Comparison of ENCODE assay signal across 12 cellular contexts in the genomic region with DNA sequence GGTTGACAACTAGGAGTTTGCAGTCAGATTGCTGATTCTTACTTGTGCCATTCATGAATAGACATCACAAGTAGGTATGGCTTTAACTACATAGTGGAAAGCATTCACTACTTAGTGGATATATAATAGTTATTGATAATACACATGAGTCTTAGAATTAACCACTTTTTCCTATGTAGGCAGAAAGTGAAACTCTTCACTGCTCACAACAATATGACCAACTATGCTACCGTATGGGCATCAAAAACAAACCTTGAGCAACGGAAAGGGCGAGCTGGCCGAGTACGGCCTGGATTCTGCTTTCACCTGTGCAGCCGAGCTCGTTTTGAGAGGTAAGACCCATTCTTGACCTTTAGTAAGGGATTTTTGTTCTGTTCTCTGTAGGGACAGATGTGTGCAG.
"Had no signal": no experiment of that assay in that cellular context is flagged by ENCODE, and none has a peak within 500 bp of the region (broad histone marks: within the 10 kb centered on the region; RNA-seq: fewer than 3 reads in every experiment).

No MANE protein-coding gene starts in this region.

- DNase-seq: activated B cell treated with CpG ODN at 0.5 μM for 24 hours; activated effector memory CD4-positive, alpha-beta T cell treated with anti-CD3 and anti-CD28 coated beads, Interleukin-2, amount 50 U/mL, for 16 hours; adrenal gland; kidney; SHP77 treated with DMSO at 0.1 percent for 48 hours; sigmoid colon; SK-N-SH; T-helper 9 cell; testis had no signal

- H3K4me1 Mint-ChIP-seq: activated B cell treated with CpG ODN at 0.5 μM for 24 hours had no signal

- H3K27me3 Mint-ChIP-seq: activated B cell treated with CpG ODN at 0.5 μM for 24 hours; natural killer cell treated with Interleukin-12 subunit alpha and Interleukin-12 subunit beta and Interleukin-15 and Interleukin-18, amount 100 ng/mL, for 72 hours; type B pancreatic cell had no signal

- H3K9me3 Mint-ChIP-seq: activated B cell treated with CpG ODN at 0.5 μM for 24 hours; natural killer cell treated with Interleukin-12 subunit alpha and Interleukin-12 subunit beta and Interleukin-15 and Interleukin-18, amount 100 ng/mL, for 72 hours; type B pancreatic cell had no signal

- ATAC-seq: left lobe of liver; natural killer cell treated with Interleukin-12 subunit alpha and Interleukin-12 subunit beta and Interleukin-15 and Interleukin-18, amount 100 ng/mL, for 72 hours had no signal

- H3K4me3 Mint-ChIP-seq: activated B cell treated with CpG ODN at 0.5 μM for 24 hours; natural killer cell treated with Interleukin-12 subunit alpha and Interleukin-12 subunit beta and Interleukin-15 and Interleukin-18, amount 100 ng/mL, for 72 hours; type B pancreatic cell had no signal

- H3K27ac Mint-ChIP-seq: activated B cell treated with CpG ODN at 0.5 μM for 24 hours; natural killer cell treated with Interleukin-12 subunit alpha and Interleukin-12 subunit beta and Interleukin-15 and Interleukin-18, amount 100 ng/mL, for 72 hours; type B pancreatic cell had no signal
